In the genomic region with DNA sequence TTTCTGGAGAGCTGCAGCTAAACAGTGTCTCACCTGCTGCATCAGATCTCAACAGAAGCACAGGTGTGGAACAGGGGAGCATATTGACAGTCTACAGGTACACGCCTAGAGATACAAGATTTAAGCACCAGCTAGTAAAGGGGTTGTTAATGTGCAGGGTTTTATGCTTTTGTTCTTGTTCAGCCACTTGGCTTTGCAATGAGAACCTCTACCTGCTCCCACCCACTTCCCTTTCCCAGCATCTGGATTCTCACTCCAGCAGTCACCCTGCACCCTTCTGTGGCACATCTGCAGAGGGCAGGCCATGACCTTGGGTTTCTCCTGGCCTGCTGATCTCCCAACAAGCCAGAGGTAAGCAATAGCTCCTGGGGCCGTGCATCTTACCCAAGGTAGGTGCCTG, we compare ENCODE assay signal across 28 cellular contexts.
"Had no signal": no experiment of that assay in that cellular context is flagged by ENCODE, and none has a peak within 500 bp of the region (broad histone marks: within the 10 kb centered on the region; RNA-seq: fewer than 3 reads in every experiment).

No MANE protein-coding gene starts in this region.

- H3K27ac Mint-ChIP-seq: naive thymus-derived CD8-positive, alpha-beta T cell; nephron; progenitor cell of endocrine pancreas; stimulated activated memory B cell treated with anti-CD40 and anti-IgM and Interleukin-4, amounts not matched to agents 10 μg/mL and 1 μg/mL and 100 μg/mL, for 72 hours; stimulated activated naive CD8-positive, alpha-beta T cell treated with anti-CD3 and anti-CD28 coated beads, Interleukin-15, amount 100 ng/mL, for 72 hours had no signal

- H3K4me2 ChIP-seq: smooth muscle cell had no signal

- DNase-seq: hippocampal formation; kidney; left colon; left lung; lower lobe of right lung; mammary epithelial cell; mesenchymal stem cell; naive thymus-derived CD8-positive, alpha-beta T cell; occipital lobe; ovary; right lobe of liver; stimulated activated CD4-positive, alpha-beta T cell treated with anti-CD3 and anti-CD28 coated beads, Interleukin-1b, Interleukin-23, amount 100 ng/mL, for 48 hours; stimulated activated CD4-positive, alpha-beta T cell treated with anti-CD3 and anti-CD28 coated beads, Interleukin-2, amount 100 ng/mL, for 48 hours; stimulated activated CD4-positive, alpha-beta T cell treated with anti-CD3 and anti-CD28 coated beads, Interleukin-4, amount 100 ng/mL, for 4 hours; stimulated activated CD8-positive, alpha-beta memory T cell treated with anti-CD3 and anti-CD28 coated beads, Interleukin-4, amount 100 ng/mL, for 48 hours; stimulated activated naive CD4-positive, alpha-beta T cell treated with Interleukin-2 at 50 U/mL for 16 hours; stimulated activated naive CD8-positive, alpha-beta T cell treated with anti-CD3 and anti-CD28 coated beads, Interleukin-15, amount 100 ng/mL, for 72 hours; substantia nigra; trophoblast cell; upper lobe of right lung; uterus had no signal

- H3K36me3 Mint-ChIP-seq: naive thymus-derived CD8-positive, alpha-beta T cell; stimulated activated memory B cell treated with anti-CD40 and anti-IgM and Interleukin-4, amounts not matched to agents 10 μg/mL and 1 μg/mL and 100 μg/mL, for 72 hours had no signal

- H3K4me3 ChIP-seq: left lung, lower lobe of right lung, ovary, right atrium auricular region, right lobe of liver, smooth muscle cell, upper lobe of right lung, uterus had no signal

- H3K36me3 ChIP-seq: left lung, lower lobe of right lung, neutrophil, ovary, right atrium auricular region, right lobe of liver, upper lobe of right lung, uterus had no signal

- H3K9me3 ChIP-seq: lower lobe of right lung, neutrophil, ovary, right lobe of liver, upper lobe of right lung, uterus had no signal

- H3K4me1 Mint-ChIP-seq: naive thymus-derived CD8-positive, alpha-beta T cell; nephron; neural crest cell; stimulated activated naive CD8-positive, alpha-beta T cell treated with anti-CD3 and anti-CD28 coated beads, Interleukin-15, amount 100 ng/mL, for 72 hours had no signal

- ATAC-seq: left colon; left lung; lower lobe of right lung; naive thymus-derived CD8-positive, alpha-beta T cell; right lobe of liver; stimulated activated memory B cell treated with anti-CD40 and anti-IgM and Interleukin-4, amounts not matched to agents 10 μg/mL and 1 μg/mL and 100 μg/mL, for 72 hours; stimulated activated naive CD8-positive, alpha-beta T cell treated with anti-CD3 and anti-CD28 coated beads, Interleukin-15, amount 100 ng/mL, for 72 hours; upper lobe of right lung had no signal

- H3K4me1 ChIP-seq: left lung, lower lobe of right lung, right atrium auricular region, right lobe of liver, upper lobe of right lung, uterus had no signal

- H3K27me3 ChIP-seq: left lung, neutrophil, ovary, right atrium auricular region, right lobe of liver, upper lobe of right lung, uterus had no signal

- H3K27ac ChIP-seq: left lung, lower lobe of right lung, neutrophil, ovary, right atrium auricular region, right lobe of liver, upper lobe of right lung, uterus had no signal

- H3K9me3 Mint-ChIP-seq: stimulated activated memory B cell treated with anti-CD40 and anti-IgM and Interleukin-4, amounts not matched to agents 10 μg/mL and 1 μg/mL and 100 μg/mL, for 72 hours; stimulated activated naive CD8-positive, alpha-beta T cell treated with anti-CD3 and anti-CD28 coated beads, Interleukin-15, amount 100 ng/mL, for 72 hours had no signal

- H3K4me3 Mint-ChIP-seq: naive thymus-derived CD8-positive, alpha-beta T cell; nephron; neural crest cell; stimulated activated memory B cell treated with anti-CD40 and anti-IgM and Interleukin-4, amounts not matched to agents 10 μg/mL and 1 μg/mL and 100 μg/mL, for 72 hours; stimulated activated naive CD8-positive, alpha-beta T cell treated with anti-CD3 and anti-CD28 coated beads, Interleukin-15, amount 100 ng/mL, for 72 hours had no signal
